8 cellular contexts compared by ENCODE assay signal in the genomic region with DNA sequence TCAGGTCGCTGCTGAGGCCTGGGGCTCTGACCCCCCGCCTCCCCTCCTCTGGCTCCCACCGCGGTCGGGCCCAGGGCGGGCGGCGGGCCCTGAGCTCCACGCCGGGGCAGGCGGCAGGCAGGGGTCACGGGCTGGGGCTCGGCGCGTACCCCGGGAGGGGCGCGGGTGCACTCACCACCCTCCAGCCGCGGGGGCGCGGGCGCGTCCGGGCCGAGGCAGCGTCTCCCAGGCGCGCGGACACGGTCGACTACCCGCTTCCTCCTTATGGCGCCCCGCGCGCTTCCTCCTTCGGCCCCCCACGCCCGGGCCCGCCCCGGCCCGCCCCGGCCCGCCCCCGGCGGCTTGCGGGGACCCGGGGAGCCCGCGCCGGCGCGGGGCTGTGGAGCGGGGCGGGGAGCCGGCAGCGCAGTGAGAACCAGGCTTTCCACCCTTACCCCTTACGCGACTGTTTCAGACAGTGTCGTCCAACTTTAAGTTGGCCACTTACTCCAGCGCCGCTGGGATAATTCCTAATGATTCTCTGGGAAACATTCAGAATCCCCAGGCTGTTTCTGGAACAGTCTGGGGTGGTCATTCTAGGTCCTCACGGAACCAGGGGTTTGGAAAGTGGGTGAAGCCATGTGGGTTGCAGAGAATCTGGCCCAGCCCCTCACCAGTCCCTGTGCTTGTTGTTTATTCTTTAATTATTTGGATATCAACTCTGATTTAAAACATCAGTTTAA. TPM values are rescaled to one million over a fixed set of nuclear protein-coding genes. Genes with fewer than 3 reads are reported as not detected.
DNase-seq lines count a peak whose midpoint lies in the region; ATAC-seq and TF ChIP-seq lines count a peak whose summit lies in the region.

A gene (minus strand): TSS at position 264 of the 722 bp plus-strand sequence. CDS start 24,353 bp downstream, outside the sequence.

- no peak for TF ChIP-seq CTCF in GM12865 (IDR thresholded peaks at IDR 0.05; ENCODE audit: insufficient read depth, low read depth, low read length, missing control alignments)
- TF ChIP-seq CTCF in brain microvascular endothelial cell (IDR thresholded peaks at IDR 0.05; ENCODE audit: low read depth, low read length, missing control alignments): no peak

- H3K9ac ChIP-seq in skeletal muscle satellite cell (ENCODE audit: low read depth, low read length): peak within 1 kb of the TSS; percentile 81

- H3K9me3 ChIP-seq in iPS-18c (ENCODE audit: control insufficient read depth, insufficient read depth, low read length): no peaks in the 10 kb centered on the region
- H3K9me3 ChIP-seq in skeletal muscle satellite cell (replicated peaks; ENCODE audit: low read length): no peaks in the 10 kb centered on the region

- peaks cover 24% of the 10 kb centered on the region for H3K4me1 ChIP-seq in skeletal muscle satellite cell (ENCODE audit: control insufficient read depth, insufficient read depth, low read length)

- peak within 1 kb of the TSS; percentile 96 for H3K4me2 ChIP-seq in skeletal muscle satellite cell (ENCODE audit: low read length)

- no peaks in the 10 kb centered on the region for H3K27me3 ChIP-seq in brain microvascular endothelial cell (replicated peaks)
- H3K27me3 ChIP-seq in skeletal muscle satellite cell (ENCODE audit: control insufficient read depth, insufficient read depth, low read length): no peaks in the 10 kb centered on the region

- ATAC-seq in HG02678 (IDR thresholded peaks at IDR 0.05; ENCODE audit: unreplicated experiment) (peak; percentile 34), HG03159 (IDR thresholded peaks at IDR 0.05; ENCODE audit: unreplicated experiment) (no peak)

- TF ChIP-seq POLR2A in Raji (IDR thresholded peaks at IDR 0.05; ENCODE audit: insufficient read depth, low read depth, low read length): peak; percentile 45; the same call in 1 of the 2 replicates

- H3K36me3 ChIP-seq in brain microvascular endothelial cell (replicated peaks): no peaks in the 10 kb centered on the region
- no peaks in the 10 kb centered on the region for H3K36me3 ChIP-seq in skeletal muscle satellite cell (ENCODE audit: insufficient read depth, low read length)

- peak; percentile 77 for DNase-seq in GM12865 (ENCODE audit: low read depth)
- no peak for DNase-seq in brain microvascular endothelial cell
- no peak for DNase-seq in NCI-H510A treated with DMSO at 0.1 percent for 48 hours (lab: John Stamatoyannopoulos, UW)

- no peak within 1 kb of the TSS for H3K27ac ChIP-seq in brain microvascular endothelial cell

- in situ Hi-C loops in brain microvascular endothelial cell (cut with HindIII; ENCODE audit: low pct_ligation_motif_present, low sequenced_read_pairs): no loop called here

- H3K4me3 ChIP-seq in GM12865 (ENCODE audit: low read depth, low read length) (peak within 1 kb of the TSS; percentile 85), brain microvascular endothelial cell (ENCODE audit: low read depth, low read length) (peak within 1 kb of the TSS; percentile 62), iPS-18c (ENCODE audit: insufficient read depth, low read depth, low read length) (peak within 1 kb of the TSS; percentile 63), skeletal muscle satellite cell (ENCODE audit: low read length) (peak within 1 kb of the TSS; percentile 73)

RNA-seq across cellular contexts. Expression of the gene that starts here (rescaled TPM):
- total RNA-seq in skeletal muscle satellite cell (2012; rRNA removed): 18.8 and 29.3 TPM in 2 replicates
